1 cellular context compared by ENCODE assay signal in the genomic region with DNA sequence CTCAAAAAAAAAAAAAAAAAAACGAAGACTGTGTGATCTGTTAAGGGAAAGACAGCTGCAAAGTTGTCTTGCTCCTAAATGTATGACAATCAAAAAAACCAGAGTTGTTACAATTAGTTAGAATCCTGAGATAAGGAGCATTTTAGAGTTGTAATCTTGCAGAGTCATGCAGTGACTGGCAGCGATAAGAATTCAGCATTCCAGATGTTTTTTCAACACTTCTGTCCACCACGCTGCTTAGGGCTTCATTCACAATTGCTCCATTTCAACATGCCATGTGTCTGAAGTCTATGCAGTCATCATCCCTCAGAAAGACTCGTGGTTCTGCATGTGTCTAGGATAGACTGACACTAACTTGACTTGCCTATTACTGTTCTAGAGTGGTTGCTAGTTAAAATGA.
TF ChIP-seq lines count a peak whose summit lies in the region.

No MANE protein-coding gene starts in this region.

TF ChIP-seq in SK-N-SH, 30 proteins besides CTCF, POLR2A, EP300 and RAD21:
- peak; percentile 69; the same call in 1 of the 2 replicates for TF ChIP-seq RCOR1 (IDR thresholded peaks at IDR 0.05; ENCODE audit: low read length)
- TF ChIP-seq RXRA (IDR thresholded peaks at IDR 0.05; ENCODE audit: borderline replicate concordance, low read depth): no peak
- no peak for TF ChIP-seq ELF1 (IDR thresholded peaks at IDR 0.05)
- TF ChIP-seq GATA2 (CRISPR knock-in tag; IDR thresholded peaks at IDR 0.05): peak; percentile 37; the same call in 1 of the 2 replicates
- TF ChIP-seq POLR2AphosphoS5 (IDR thresholded peaks at IDR 0.05; ENCODE audit: low read depth, low read length): no peak
- TF ChIP-seq TEAD4 (IDR thresholded peaks at IDR 0.05; ENCODE audit: borderline replicate concordance, insufficient read depth): no peak
